Comparison of ENCODE assay signal across 8 cellular contexts in genomic region chr12:89856431-89856830, GRCh38.
A peak's percentile ranks its signal among the peaks of the same experiment; 100 is the strongest.
DNase-seq lines count a peak whose midpoint lies in the region; ATAC-seq and TF ChIP-seq lines count a peak whose summit lies in the region.

No MANE protein-coding gene starts in this region.

- ATAC-seq in GM18870 (IDR thresholded peaks at IDR 0.05; ENCODE audit: unreplicated experiment) (peak; percentile 93), HG03039 (IDR thresholded peaks at IDR 0.05; ENCODE audit: unreplicated experiment) (peak; percentile 83), aorta (ENCODE audit: low FRiP score) (no peak)

- H3K36me3 ChIP-seq in spleen (no peaks in the 10 kb centered on the region), aorta (ENCODE audit: control insufficient read depth in 1 of 2, insufficient read depth in 2 of 2, low read length in 1 of 2) (no peaks in the 10 kb centered on the region)

- H3K27ac Mint-ChIP-seq in T-helper 2 cell treated with Interferon-gamma antibody and Interleukin-4, amounts not matched to agents 5 μg/mL and 100 μg/mL, for 36 hours, result no peak overlapping the region

- no peak overlapping the region for H3K27ac ChIP-seq in RWPE1
- H3K27ac ChIP-seq in spleen, result peak overlapping the region in 1 of 8 donors; percentile 28
- no peak overlapping the region for H3K27ac ChIP-seq in aorta (ENCODE audit: low read depth in 1 of 2, low read length in 2 of 2)

- H3K27me3 Mint-ChIP-seq in T-helper 2 cell treated with Interferon-gamma antibody and Interleukin-4, amounts not matched to agents 5 μg/mL and 100 μg/mL, for 36 hours (ENCODE audit: low read depth), result no peaks in the 10 kb centered on the region

- CTCF ChIA-PET in AG04449 (lab: Yijun Ruan, JAX) (interaction anchor here (0.9 to 1.4 kb wide), 2 partner anchors 15 to 74 kb away, joined by 3 to 5 read pairs; no protein-coding TSS in a partner anchor), RWPE1 (lab: Yijun Ruan, JAX) (no interaction called here)

- H3K4me3 ChIP-seq in AG04449 (ENCODE audit: low read depth, low read length), result no peak overlapping the region
- no peak overlapping the region for H3K4me3 ChIP-seq in spleen
- no peak overlapping the region for H3K4me3 ChIP-seq in aorta (ENCODE audit: low read length in 2 of 2)

- peaks cover under 1% of the 10 kb centered on the region for H3K36me3 Mint-ChIP-seq in T-helper 2 cell treated with Interferon-gamma antibody and Interleukin-4, amounts not matched to agents 5 μg/mL and 100 μg/mL, for 36 hours (ENCODE audit: low read depth)

- POLR2A ChIA-PET in AG04449 (lab: Yijun Ruan, JAX) (no interaction called here), RWPE1 (lab: Yijun Ruan, JAX; ENCODE audit: low non-redundant PET) (no interaction called here)

- intact Hi-C loops in spleen (cut with DNase I; ENCODE audit: low total_unique reads), result no loop called here
- intact Hi-C loops in aorta (cut with DNase I), result no loop called here

- H3K4me3 Mint-ChIP-seq in T-helper 2 cell treated with Interferon-gamma antibody and Interleukin-4, amounts not matched to agents 5 μg/mL and 100 μg/mL, for 36 hours, result no peak overlapping the region

- no peak for TF ChIP-seq CTCF in AG04449 (IDR thresholded peaks at IDR 0.05; ENCODE audit: insufficient read depth, low read length, missing control alignments)
- TF ChIP-seq CTCF in RWPE1 (conservative IDR thresholded peaks at IDR 0.05; ENCODE audit: low read depth), result no peak
- TF ChIP-seq CTCF in spleen (IDR thresholded peaks at IDR 0.05 in 8 of 11, conservative IDR thresholded peaks at IDR 0.05 in 3 of 11), result no peak

- DNase-seq in AG04449 (ENCODE audit: low read depth, low spot score) (peak; percentile 38), RWPE1 (ENCODE audit: low spot score) (peak; percentile 9), medulla oblongata (ENCODE audit: extremely low spot score) (peak; percentile 30), spleen (no peak), aorta (no peak)
- no peak for DNase-seq in T-helper 2 cell treated with Interferon-gamma antibody and Interleukin-4, amounts not matched to agents 5 μg/mL and 100 μg/mL, for 36 hours (ENCODE audit: low spot score)

- no peaks in the 10 kb centered on the region for H3K27me3 ChIP-seq in spleen (replicated peaks in 1 of 7)
- H3K27me3 ChIP-seq in aorta (ENCODE audit: control insufficient read depth in 1 of 2, insufficient read depth in 2 of 2, low read length in 1 of 2), result peaks cover 0 to 1% of the 10 kb centered on the region in 2 donors

- H3K9me3 Mint-ChIP-seq in T-helper 2 cell treated with Interferon-gamma antibody and Interleukin-4, amounts not matched to agents 5 μg/mL and 100 μg/mL, for 36 hours, result peaks cover 3% of the 10 kb centered on the region

- peaks cover 33% of the 10 kb centered on the region for H3K4me1 Mint-ChIP-seq in T-helper 2 cell treated with Interferon-gamma antibody and Interleukin-4, amounts not matched to agents 5 μg/mL and 100 μg/mL, for 36 hours (ENCODE audit: low read depth)

- WGBS in spleen, 5 donors, result 20 to 34% (median 30%) methylated on average over 1 of the region's 1 CpG
- WGBS in aorta, 2 donors, result 33 to 62% methylated on average over 1 of the region's 1 CpG

- H3K4me1 ChIP-seq in spleen, result peaks cover 0 to 47% (median 30%) of the 10 kb centered on the region in 6 donors
- peaks cover 0 to 2% of the 10 kb centered on the region in 2 donors for H3K4me1 ChIP-seq in aorta (ENCODE audit: control insufficient read depth in 1 of 2, insufficient read depth in 2 of 2, low read length in 2 of 2)

- H3K9me3 ChIP-seq in spleen, result no peaks in the 10 kb centered on the region
- no peaks in the 10 kb centered on the region for H3K9me3 ChIP-seq in aorta (ENCODE audit: control insufficient read depth, low read length)

- TF ChIP-seq POLR2A in spleen (IDR thresholded peaks at IDR 0.05), result no peak

Comparison
In these comparisons a context has a peak if more than half of its experiments do, and no peak if none do; other contexts are left out.
1. DNase-seq: peak in AG04449 (single experiment), RWPE1 (single experiment) and medulla oblongata (single experiment); none in spleen (single experiment), aorta (0 of 2) and T-helper 2 cell treated with Interferon-gamma antibody and Interleukin-4, amounts not matched to agents 5 μg/mL and 100 μg/mL, for 36 hours (single experiment).